8 cellular contexts compared by ENCODE assay signal in the genomic region with DNA sequence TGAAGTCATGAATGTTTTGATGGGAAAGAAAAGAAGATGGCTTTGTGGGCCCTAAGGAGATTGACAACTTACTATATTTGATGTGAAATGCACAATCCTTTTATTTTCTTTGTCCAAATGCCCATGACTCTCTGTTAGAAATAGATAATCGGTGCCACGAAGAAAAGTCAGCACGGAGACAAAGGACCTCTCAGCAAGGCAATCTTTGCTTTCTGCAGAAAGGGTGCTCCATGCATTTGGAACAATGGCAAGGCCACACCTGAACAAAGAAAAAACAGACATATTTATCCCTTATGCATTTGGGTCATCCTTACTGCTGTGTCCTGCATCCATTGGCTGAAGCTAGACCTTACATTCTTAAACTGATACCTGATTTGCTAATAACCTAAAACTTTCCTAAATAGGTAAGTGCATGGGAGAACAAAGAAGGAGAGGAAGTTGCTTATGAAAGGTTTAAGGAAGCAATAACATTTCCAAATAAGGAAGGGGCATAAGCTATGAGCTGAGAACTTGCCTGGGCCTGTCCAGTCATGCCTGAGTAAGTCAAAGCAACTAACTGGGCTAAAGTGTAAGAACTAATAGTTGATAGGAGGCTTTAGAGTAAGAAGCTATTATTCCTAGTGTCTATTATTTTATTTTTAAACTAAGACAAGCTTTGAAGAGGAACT.
DNase-seq lines count a peak whose midpoint lies in the region; TF ChIP-seq lines count a peak whose summit lies in the region.
"Not testable (repeated sequence)": the region's sequence is repeated elsewhere in the genome, so short reads cannot be mapped to it uniquely, and the experiment has no call there.

No MANE protein-coding gene starts in this region.

- peak overlapping the region in 1 of 11 experiments; percentile 26; a peak in 1 of 22 replicates for H3K4me2 ChIP-seq in BLaER1 treated with 17β-estradiol and CSF1 and Interleukin-3, amounts not matched to agents 10 nM and 100 nM
- not testable (repeated sequence) for H3K4me2 ChIP-seq in smooth muscle cell

- H3K9me3 Mint-ChIP-seq in brain = peaks cover 18 to 30% (median 19%) of the 10 kb centered on the region in 5 experiments

- H3K27ac ChIP-seq in BLaER1 treated with 17β-estradiol and CSF1 and Interleukin-3, amounts not matched to agents 10 nM and 100 nM = peak overlapping the region in 9 of 11 experiments; percentile 2 to 56 (median 25); a peak in 9 of 22 replicates
- H3K27ac ChIP-seq in epithelial cell of prostate (peak overlapping the region; percentile 47), smooth muscle cell (ENCODE audit: low read depth) (peak overlapping the region; percentile 63)

- not testable (repeated sequence) for H3K27me3 Mint-ChIP-seq in brain

- peaks cover 0 to 16% (median 9%) of the 10 kb centered on the region in 10 experiments; a peak in 12 of 20 replicates for H3K4me1 ChIP-seq in BLaER1 treated with 17β-estradiol and CSF1 and Interleukin-3, amounts not matched to agents 10 nM and 100 nM
- H3K4me1 ChIP-seq in smooth muscle cell (ENCODE audit: low read depth) = peaks cover 15% of the 10 kb centered on the region

- H3K79me2 ChIP-seq in smooth muscle cell (ENCODE audit: low read depth) = not testable (repeated sequence)

- not testable (repeated sequence) for H3K27me3 ChIP-seq in BLaER1 treated with 17β-estradiol and CSF1 and Interleukin-3, amounts not matched to agents 10 nM and 100 nM; smooth muscle cell (ENCODE audit: low read depth)

- H3K9me3 ChIP-seq in BLaER1 treated with 17β-estradiol and CSF1 and Interleukin-3, amounts not matched to agents 10 nM and 100 nM (replicated peaks in 1 of 11) = peaks cover 29 to 56% (median 40%) of the 10 kb centered on the region in 11 experiments
- H3K9me3 ChIP-seq in smooth muscle cell (replicated peaks; ENCODE audit: low read depth) = not testable (repeated sequence)

- not testable (repeated sequence) for H3K9ac ChIP-seq in BLaER1 treated with 17β-estradiol and CSF1 and Interleukin-3, amounts not matched to agents 10 nM and 100 nM; smooth muscle cell (ENCODE audit: low read depth)

- 90% methylated on average over 3 of the region's 3 CpGs for WGBS in smooth muscle cell (ENCODE audit: low lambda C conversion rate)

- not testable (repeated sequence) for H3K4me3 ChIP-seq in BLaER1 treated with 17β-estradiol and CSF1 and Interleukin-3, amounts not matched to agents 10 nM and 100 nM; smooth muscle cell

- not testable (repeated sequence) for H4K20me1 ChIP-seq in BLaER1 treated with 17β-estradiol and CSF1 and Interleukin-3, amounts not matched to agents 10 nM and 100 nM; smooth muscle cell (ENCODE audit: low read depth)

- DNase-seq in HCEC 1CT = peak; percentile 39
- DNase-seq in MV-4-11 (lab: John Stamatoyannopoulos, UW) = peak; percentile 54
- DNase-seq in SKM-1 treated with dmso at 0.1 percent for 144 hours (lab: John Stamatoyannopoulos, UW; ENCODE audit: unreplicated experiment) = peak; percentile 36
- DNase-seq in epithelial cell of prostate (ENCODE audit: low read depth, low spot score) = peak; percentile 27
- peak; percentile 12 for DNase-seq in kidney glomerular epithelial cell (lab: John Stamatoyannopoulos, UW)
- DNase-seq in smooth muscle cell (lab: John Stamatoyannopoulos, UW; ENCODE audit: unreplicated experiment) = not testable (repeated sequence)

- not testable (repeated sequence) for TF ChIP-seq CTCF in brain (conservative IDR thresholded peaks at IDR 0.05); smooth muscle cell (IDR thresholded peaks at IDR 0.05; ENCODE audit: borderline replicate concordance, insufficient read depth, poor library complexity, severe bottlenecking)

- peak overlapping the region in 3 of 5 experiments; percentile 76 to 83 (median 79) for H3K27ac Mint-ChIP-seq in brain

- H3K36me3 Mint-ChIP-seq in brain = not testable (repeated sequence)

- not testable (repeated sequence) for H3F3A ChIP-seq in smooth muscle cell (ENCODE audit: low read depth)

- peaks cover 28% of the 10 kb centered on the region for H3K4me1 Mint-ChIP-seq in brain

- H3K4me3 Mint-ChIP-seq in brain = not testable (repeated sequence)

- H3K36me3 ChIP-seq in BLaER1 treated with 17β-estradiol and CSF1 and Interleukin-3, amounts not matched to agents 10 nM and 100 nM; smooth muscle cell (ENCODE audit: low read depth): not testable (repeated sequence)

- peak overlapping the region; percentile 5 for H2AFZ ChIP-seq in smooth muscle cell (ENCODE audit: low read depth)
